ENCODE assay signal across 18 cellular contexts in genomic region chr7:15557186-15557585, GRCh38. TPM values are rescaled to one million over a fixed set of nuclear protein-coding genes. Genes with fewer than 3 reads are reported as not detected.
DNase-seq lines count a peak whose midpoint lies in the region; ATAC-seq and TF ChIP-seq lines count a peak whose summit lies in the region.
"Had no signal": no experiment of that assay in that cellular context is flagged by ENCODE, and none has a peak within 500 bp of the region (broad histone marks: within the 10 kb centered on the region; RNA-seq: fewer than 3 reads in every experiment).

No MANE protein-coding gene starts in this region.

- no peak for TF ChIP-seq CTCF in epithelial cell of proximal tubule (conservative IDR thresholded peaks at IDR 0.05; ENCODE audit: low read depth, low read length)

- no peaks in the 10 kb centered on the region for H3F3A ChIP-seq in GM23248 (ENCODE audit: insufficient read depth)

- peak overlapping the region; percentile 3 for H3K4me2 ChIP-seq in GM23248 (ENCODE audit: unreplicated experiment)

- no peaks in the 10 kb centered on the region for H4K20me1 ChIP-seq in GM23248 (ENCODE audit: insufficient read depth)

- H3K9me3 ChIP-seq in GM23248 (ENCODE audit: low read depth) (no peaks in the 10 kb centered on the region), skeletal muscle tissue (ENCODE audit: control insufficient read depth in 3 of 3, low read length in 3 of 3) (no peaks in the 10 kb centered on the region)
- H3K9me3 ChIP-seq: uterus had no signal

- in situ Hi-C loops in GM23248 (cut with MboI) = no loop called here

- WGBS in GM23248 (ENCODE audit: low coverage in 1 of 2, low lambda C conversion rate in 2 of 2, missing lambda C conversion rate in 2 of 2), 2 experiments = 38 to 44% methylated on average over 8 of the region's 8 CpGs

- DNase-seq in GM23248 (no peak), NCI-H524 treated with DMSO at 0.1 percent for 48 hours (lab: John Stamatoyannopoulos, UW) (peak; percentile 3), epithelial cell of proximal tubule (ENCODE audit: low read depth) (peak; percentile 32), H7 (no peak)
- DNase-seq: activated CD4-positive, alpha-beta T cell treated with anti-CD3 and anti-CD28 coated beads for 36 hours; activated T-cell treated with anti-CD3 and anti-CD28 coated beads for 4 hours; C1 segment of cervical spinal cord; effector CD8-positive, alpha-beta T cell; NCI-H1930; NCI-H526 treated with DMSO at 0.1 percent for 48 hours; stimulated activated naive B cell treated with anti-CD40 and anti-IgM and Interleukin-4, amounts not matched to agents 10 μg/mL and 1 μg/mL and 100 μg/mL, for 72 hours; T-helper 9 cell; uterus had no signal

- H3K27ac ChIP-seq in GM23248 (no peak overlapping the region), skeletal muscle tissue (ENCODE audit: low read depth, low read length) (peak overlapping the region; percentile 39)
- H3K27ac ChIP-seq: uterus had no signal

- H3K36me3 ChIP-seq in GM23248 (ENCODE audit: low read depth) = no peaks in the 10 kb centered on the region
- no peaks in the 10 kb centered on the region for H3K36me3 ChIP-seq in skeletal muscle tissue (ENCODE audit: control insufficient read depth in 3 of 3, insufficient read depth in 3 of 3, low read length in 3 of 3)
- H3K36me3 ChIP-seq in H7 (replicated peaks; ENCODE audit: control insufficient read depth, insufficient read depth, low read length) = no peaks in the 10 kb centered on the region
- H3K36me3 ChIP-seq: uterus had no signal

- no peaks in the 10 kb centered on the region for H3K79me2 ChIP-seq in GM23248 (ENCODE audit: insufficient read depth)

- ATAC-seq in GM19463 (IDR thresholded peaks at IDR 0.05; ENCODE audit: unreplicated experiment) (no peak), GM21381 (IDR thresholded peaks at IDR 0.05; ENCODE audit: unreplicated experiment) (no peak)
- ATAC-seq: activated CD4-positive, alpha-beta T cell treated with anti-CD3 and anti-CD28 coated beads for 36 hours; Right ventricle myocardium inferior; stimulated activated naive B cell treated with anti-CD40 and anti-IgM and Interleukin-4, amounts not matched to agents 10 μg/mL and 1 μg/mL and 100 μg/mL, for 72 hours had no signal

- H3K4me1 ChIP-seq in GM23248 (ENCODE audit: insufficient read depth) (peaks cover 11% of the 10 kb centered on the region), skeletal muscle tissue (ENCODE audit: control insufficient read depth in 3 of 3, insufficient read depth in 3 of 3, low read length in 3 of 3) (peaks cover 0 to 3% (median 0%) of the 10 kb centered on the region in 3 donors)
- H3K4me1 ChIP-seq: uterus had no signal

- H3K9ac ChIP-seq in GM23248 (no peak overlapping the region), skeletal muscle tissue (ENCODE audit: low read depth in 1 of 3, low read length in 3 of 3) (peak overlapping the region in 2 of 3 donors; percentile 20 to 69)

- no peaks in the 10 kb centered on the region for H3K9me2 ChIP-seq in GM23248 (ENCODE audit: insufficient read depth)

- H3K4me3 ChIP-seq in GM23248 = no peak overlapping the region
- peak overlapping the region; percentile 37 for H3K4me3 ChIP-seq in epithelial cell of proximal tubule (ENCODE audit: low read depth, low read length)
- H3K4me3 ChIP-seq in skeletal muscle tissue (ENCODE audit: low read length in 3 of 3) = peak overlapping the region in 2 of 3 donors; percentile 2 to 18
- no peak overlapping the region for H3K4me3 ChIP-seq in H7 (ENCODE audit: insufficient read depth, low read depth, low read length)
- H3K4me3 ChIP-seq: skin epidermis, uterus had no signal

- H2AFZ ChIP-seq in GM23248 = peak overlapping the region; percentile 55

- no peaks in the 10 kb centered on the region for H3K27me3 ChIP-seq in GM23248 (replicated peaks; ENCODE audit: insufficient read depth)
- H3K27me3 ChIP-seq in skeletal muscle tissue (ENCODE audit: control insufficient read depth in 3 of 3, insufficient read depth in 3 of 3, low read length in 3 of 3) = no peaks in the 10 kb centered on the region
- H3K27me3 ChIP-seq in H7 (ENCODE audit: control insufficient read depth, insufficient read depth, low read length) = no peaks in the 10 kb centered on the region
- H3K27me3 ChIP-seq: uterus had no signal

RNA-seq across cellular contexts. Expression of gene AGMO, which starts 4.6 kb away (rescaled TPM):
- not detected in 2 replicates for total RNA-seq in GM23248 (2014; rRNA removed; shearing (Covaris generic))
- polyA plus RNA-seq in GM23248 (2016; fragmentation: Nextera tagmentation; extraction: Ambion mirVana) = not detected in 2 replicates
- total RNA-seq in epithelial cell of proximal tubule = not detected in 2 replicates
- 3.1 TPM for total RNA-seq in skeletal muscle tissue
- 0.63 and 1.1 TPM in 2 replicates for total RNA-seq in H7 (2014; rRNA removed; shearing (Covaris generic))
- total RNA-seq: activated CD4-positive, alpha-beta T cell treated with anti-CD3 and anti-CD28 coated beads for 36 hours had no signal

Comparison
In these comparisons a context has a peak if more than half of its experiments do, and no peak if none do; other contexts are left out.
1. DNase-seq: peak in NCI-H524 treated with DMSO at 0.1 percent for 48 hours (single experiment) and epithelial cell of proximal tubule (single experiment); none in GM23248 (single experiment) and H7 (single experiment).
2. H3K4me3 ChIP-seq: peak in epithelial cell of proximal tubule (single experiment) and skeletal muscle tissue (2 of 3); none in GM23248 (single experiment) and H7 (single experiment).